In the genomic region with DNA sequence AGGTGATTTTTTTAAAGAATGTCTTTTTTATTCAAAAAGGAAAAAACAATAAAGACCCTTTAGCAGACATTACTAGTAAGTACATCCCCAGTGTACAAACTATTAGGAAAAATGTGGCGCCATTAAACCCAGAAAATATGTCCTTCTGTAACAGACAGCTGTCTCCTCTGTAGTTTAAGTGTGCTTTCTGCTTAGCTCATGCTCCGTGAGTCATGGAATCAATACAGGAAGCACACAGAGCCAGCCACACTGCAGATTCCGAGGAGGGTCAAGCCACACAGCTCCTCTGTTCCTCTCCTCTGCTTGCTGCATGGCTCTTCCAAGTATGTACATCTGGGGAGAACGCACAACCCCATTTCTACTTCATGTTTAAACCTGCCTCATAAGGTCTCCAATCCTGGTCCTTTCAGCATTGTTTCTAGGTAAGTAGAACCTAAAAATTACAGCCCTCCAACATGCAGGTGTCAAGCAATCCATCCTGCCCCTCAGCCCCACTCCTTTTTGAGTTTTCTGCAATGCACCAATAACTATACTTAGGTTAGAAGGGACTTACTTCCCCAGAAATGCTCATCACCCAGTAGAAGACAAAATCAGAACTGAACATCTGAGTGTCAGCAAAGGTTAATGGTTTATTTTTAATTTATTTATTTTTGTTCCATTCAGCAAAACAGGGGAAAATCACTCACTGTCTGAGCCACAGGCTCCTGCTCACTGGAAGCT, we compare ENCODE assay signal across 8 cellular contexts. TPM values are rescaled to one million over a fixed set of nuclear protein-coding genes. Genes with fewer than 3 reads are reported as not detected.
A peak's percentile ranks its signal among the peaks of the same experiment; 100 is the strongest.
DNase-seq lines count a peak whose midpoint lies in the region; ATAC-seq and FAIRE-seq lines count a peak whose summit lies in the region.

No MANE protein-coding gene starts in this region.

- H3K27ac ChIP-seq in skeletal muscle tissue (ENCODE audit: low read depth, low read length): peak overlapping the region; percentile 73

- H3K9ac ChIP-seq in iPS-15b (ENCODE audit: low read depth, low read length) (no peak overlapping the region), skeletal muscle tissue (ENCODE audit: low read depth in 1 of 3, low read length in 3 of 3) (peak overlapping the region in 2 of 3 donors; percentile 60 to 79)

- H3K36me3 ChIP-seq in iPS-15b (ENCODE audit: control insufficient read depth, insufficient read depth, low read length) (no peaks in the 10 kb centered on the region), skeletal muscle tissue (ENCODE audit: control insufficient read depth in 3 of 3, insufficient read depth in 3 of 3, low read length in 3 of 3) (no peaks in the 10 kb centered on the region)

- peak overlapping the region; percentile 19 for H3K4me3 ChIP-seq in iPS-15b (ENCODE audit: low read depth, low read length)
- H3K4me3 ChIP-seq in skeletal muscle tissue (ENCODE audit: low read length in 3 of 3): peak overlapping the region; percentile 21 to 74 (median 69)

- no peak for ATAC-seq in HG02981 (IDR thresholded peaks at IDR 0.05; ENCODE audit: unreplicated experiment)

- H3K4me1 ChIP-seq in iPS-15b (ENCODE audit: control insufficient read depth, insufficient read depth, low read length) (peaks cover 51% of the 10 kb centered on the region), skeletal muscle tissue (ENCODE audit: control insufficient read depth in 3 of 3, insufficient read depth in 3 of 3, low read length in 3 of 3) (peaks cover 65 to 70% (median 67%) of the 10 kb centered on the region in 3 donors)

- no peak for FAIRE-seq in GM19239 (lab: Jason Lieb, UNC)

- H3K9me3 ChIP-seq in iPS-15b (ENCODE audit: control insufficient read depth, insufficient read depth, low read length): no peaks in the 10 kb centered on the region
- H3K9me3 ChIP-seq in skeletal muscle tissue (ENCODE audit: control insufficient read depth in 3 of 3, low read length in 3 of 3): no peaks in the 10 kb centered on the region

- H3K27me3 ChIP-seq in iPS-15b (ENCODE audit: control insufficient read depth, insufficient read depth, low read length): no peaks in the 10 kb centered on the region
- no peaks in the 10 kb centered on the region for H3K27me3 ChIP-seq in skeletal muscle tissue (ENCODE audit: control insufficient read depth in 3 of 3, insufficient read depth in 3 of 3, low read length in 3 of 3)

- DNase-seq in stimulated activated CD4-positive, alpha-beta T cell treated with anti-CD3 and anti-CD28 coated beads, Interleukin-1b, Interleukin-23, amount 100 ng/mL, for 48 hours: peak; percentile 30
- no peak for DNase-seq in stimulated activated CD4-positive, alpha-beta T cell treated with anti-CD3 and anti-CD28 coated beads, Interleukin-12 subunit alpha, Interleukin-12 subunit beta, amount 100 ng/mL, for 4 hours
- DNase-seq in NOMO-1 (lab: John Stamatoyannopoulos, UW; ENCODE audit: unreplicated experiment in 2 of 2) (peak; percentile 64 to 92), amniotic epithelial cell (ENCODE audit: low read depth) (peak; percentile 60), GM19239 (ENCODE audit: insufficient read length, low spot score) (no peak)

RNA-seq across cellular contexts. Expression of a gene that starts 37.5 kb away (rescaled TPM):
- 18.8 TPM for total RNA-seq in skeletal muscle tissue

Comparison
In these comparisons a context has a peak if more than half of its experiments do, and no peak if none do; other contexts are left out.
1. DNase-seq: peak in stimulated activated CD4-positive, alpha-beta T cell treated with anti-CD3 and anti-CD28 coated beads, Interleukin-1b, Interleukin-23, amount 100 ng/mL, for 48 hours (single experiment), NOMO-1 (2 of 2) and amniotic epithelial cell (single experiment); none in stimulated activated CD4-positive, alpha-beta T cell treated with anti-CD3 and anti-CD28 coated beads, Interleukin-12 subunit alpha, Interleukin-12 subunit beta, amount 100 ng/mL, for 4 hours (single experiment) and GM19239 (single experiment).